Comparison of ENCODE assay signal across 19 cellular contexts in the genomic region with DNA sequence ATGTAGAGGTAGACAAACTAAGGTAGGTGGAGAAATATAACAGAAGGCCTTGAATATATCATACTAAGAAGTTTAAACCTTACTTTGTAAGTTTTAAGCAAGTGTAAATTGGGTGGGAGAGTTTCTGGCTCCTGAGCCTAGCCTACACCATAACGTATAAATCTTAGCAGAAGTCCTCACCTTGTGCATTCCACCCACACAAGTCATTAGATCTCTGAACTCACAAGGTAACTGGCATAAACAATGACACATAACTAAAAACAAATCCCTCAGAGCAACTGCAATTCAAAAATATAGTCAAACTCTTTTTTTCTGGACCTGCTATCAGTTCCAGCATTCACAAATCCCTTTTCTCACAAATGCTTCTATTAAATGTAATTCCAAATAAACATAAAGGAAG. TPM values are rescaled to one million over a fixed set of nuclear protein-coding genes. Genes with fewer than 3 reads are reported as not detected.
DNase-seq lines count a peak whose midpoint lies in the region; ATAC-seq, FAIRE-seq and TF ChIP-seq lines count a peak whose summit lies in the region.
"Had no signal": no experiment of that assay in that cellular context is flagged by ENCODE, and none has a peak within 500 bp of the region (broad histone marks: within the 10 kb centered on the region; RNA-seq: fewer than 3 reads in every experiment).

No MANE protein-coding gene starts in this region.

- no peak overlapping the region for H3K18ac ChIP-seq in IMR-90 (ENCODE audit: low read depth, low read length)

- no peak for TF ChIP-seq RAD21 in IMR-90 (IDR thresholded peaks at IDR 0.05; ENCODE audit: low read length)

- H3K9me3 ChIP-seq in IMR-90 (ENCODE audit: control insufficient read depth, insufficient read depth, low read length) (no peaks in the 10 kb centered on the region), A673 (ENCODE audit: low read depth, low read length, poor library complexity, severe bottlenecking) (no peaks in the 10 kb centered on the region)
- H3K9me3 ChIP-seq: A549, heart right ventricle had no signal

- TF ChIP-seq POLR2A in IMR-90 (IDR thresholded peaks at IDR 0.05; ENCODE audit: low read depth, low read length) = no peak

- peaks cover 43 to 64% of the 10 kb centered on the region in 2 experiments for H3K79me1 ChIP-seq in IMR-90 (ENCODE audit: low read depth in 1 of 2, low read length in 2 of 2)

- no peak overlapping the region for H2AFZ ChIP-seq in IMR-90 (replicated peaks; ENCODE audit: low read length, poor library complexity)

- no peaks in the 10 kb centered on the region for H3K36me3 ChIP-seq in IMR-90 (ENCODE audit: control insufficient read depth, insufficient read depth, low read length)
- no peaks in the 10 kb centered on the region for H3K36me3 ChIP-seq in A673 (ENCODE audit: insufficient read depth, low read length, poor library complexity, severe bottlenecking)
- H3K36me3 ChIP-seq in brain microvascular endothelial cell (replicated peaks) = no peaks in the 10 kb centered on the region
- H3K36me3 ChIP-seq: heart right ventricle had no signal

- no peak for TF ChIP-seq CTCF in IMR-90 (conservative IDR thresholded peaks at IDR 0.05; ENCODE audit: low read depth, low read length)
- TF ChIP-seq CTCF in A673 (conservative IDR thresholded peaks at IDR 0.05; ENCODE audit: low read depth, low read length) = no peak
- no peak for TF ChIP-seq CTCF in brain microvascular endothelial cell (IDR thresholded peaks at IDR 0.05; ENCODE audit: low read depth, low read length, missing control alignments)

- no peak overlapping the region; the same call in 1 of the 2 replicates for H3K4me2 ChIP-seq in IMR-90 (ENCODE audit: low read depth, low read length)
- H3K4me2 ChIP-seq: A549 had no signal

- peaks cover 20% of the 10 kb centered on the region for H3K9me1 ChIP-seq in IMR-90 (ENCODE audit: insufficient read depth, low read length)

- no CpG with 5 or more reads among the region's 1 CpG for WGBS in IMR-90 (ENCODE audit: extremely low coverage in 2 of 2, insufficient read length in 1 of 2), 2 experiments

- BruUV-seq in IMR-90 (replicated peaks; lab: Mats Ljungman, UMichigan) (no TSS peak), A673 (replicated peaks; lab: Mats Ljungman, UMichigan) (no TSS peak)

- ATAC-seq in IMR-90 (ENCODE audit: low read depth) (no peak; the same call in 1 of the 2 replicates), HG03460 (IDR thresholded peaks at IDR 0.05; ENCODE audit: unreplicated experiment) (no peak)
- ATAC-seq: A549, heart right ventricle, Panc1 had no signal

- no peak overlapping the region for H2BK5ac ChIP-seq in IMR-90 (ENCODE audit: low read depth, low read length, poor library complexity, severe bottlenecking)

- DNase-seq in Caki2 (ENCODE audit: low read depth) = peak; percentile 33
- DNase-seq in IMR-90 = peak; percentile 23
- DNase-seq in astrocyte of the hippocampus (ENCODE audit: low read depth, low spot score) = peak; percentile 23
- peak; percentile 46 for DNase-seq in iris pigment epithelial cell (ENCODE audit: low read depth)
- DNase-seq in A673 (ENCODE audit: low spot score) = no peak
- DNase-seq in HTR-8/SVneo (ENCODE audit: insufficient read length, low spot score) = no peak
- DNase-seq in brain microvascular endothelial cell = no peak
- DNase-seq: activated naive CD4-positive, alpha-beta T cell treated with anti-CD3 and anti-CD28 coated beads, Interleukin-2, amount 10 ng/mL, durations not matched to agents 7 days and 5 days; DMS79; heart right ventricle; kidney; NCI-H1048; retina; stimulated activated CD4-positive, alpha-beta T cell treated with anti-CD3 and anti-CD28 coated beads, Interleukin-15, amount 100 ng/mL, for 24 hours had no signal

- H3K23ac ChIP-seq in IMR-90 (ENCODE audit: low read depth, low read length) = no peak overlapping the region

- H3K27ac ChIP-seq in IMR-90 (ENCODE audit: insufficient read depth, low read length) (no peak overlapping the region), A673 (ENCODE audit: low read depth, low read length, poor library complexity, severe bottlenecking) (no peak overlapping the region), brain microvascular endothelial cell (no peak overlapping the region)
- H3K27ac ChIP-seq: A549, C4-2B had no signal

- POLR2A ChIA-PET in IMR-90 (lab: Charles Lee; ENCODE audit: unreplicated experiment) = no interaction called here
- POLR2A ChIA-PET in A673 (lab: Charles Lee; ENCODE audit: low non-redundant PET) = no interaction called here

- in situ Hi-C loops in Caki2 (cut with HindIII; ENCODE audit: low pct_unique_long_range_greater_than_20kb, low sequenced_read_pairs) (no loop called here), IMR-90 (cut with MboI; ENCODE audit: low sequenced_read_pairs) (no loop called here), brain microvascular endothelial cell (cut with HindIII; ENCODE audit: low pct_ligation_motif_present, low sequenced_read_pairs) (no loop called here)

- H4K8ac ChIP-seq in IMR-90 (ENCODE audit: low read depth in 2 of 2, low read length in 2 of 2) = no peak overlapping the region

- H3K4me1 ChIP-seq in IMR-90 (ENCODE audit: control insufficient read depth, insufficient read depth, low read length) (peaks cover 3% of the 10 kb centered on the region; the same call in 1 of the 2 replicates), A673 (ENCODE audit: insufficient read depth, low read length, poor library complexity, severe bottlenecking) (peaks cover 8% of the 10 kb centered on the region)

- H3K9ac ChIP-seq in IMR-90 (ENCODE audit: low read depth, low read length) = no peak overlapping the region

- H2BK120ac ChIP-seq in IMR-90 (ENCODE audit: low read depth, low read length) = no peak overlapping the region

- H3K4me3 ChIP-seq in IMR-90 (ENCODE audit: insufficient read depth, low read depth, low read length) (no peak overlapping the region), A673 (ENCODE audit: low read depth, low read length, poor library complexity, severe bottlenecking) (no peak overlapping the region), brain microvascular endothelial cell (ENCODE audit: low read depth, low read length) (no peak overlapping the region)
- H3K4me3 ChIP-seq: A549, heart right ventricle had no signal

- H3K4ac ChIP-seq in IMR-90 (ENCODE audit: low read depth, low read length) = no peak overlapping the region

- H4K91ac ChIP-seq in IMR-90 (ENCODE audit: insufficient read depth, low read depth, low read length) = no peak overlapping the region

- no peak overlapping the region for H2BK20ac ChIP-seq in IMR-90 (ENCODE audit: low read depth, low read length)

- CTCF ChIA-PET in IMR-90 (lab: Yijun Ruan, JAX) (no interaction called here), A673 (lab: Charles Lee) (no interaction called here)

- peaks cover 48% of the 10 kb centered on the region for H4K20me1 ChIP-seq in IMR-90 (ENCODE audit: insufficient read depth, low read length)

- no peak overlapping the region for H3K56ac ChIP-seq in IMR-90 (ENCODE audit: extremely low read depth, insufficient read depth, low read length)

- no peak overlapping the region for H3K14ac ChIP-seq in IMR-90 (replicated peaks; ENCODE audit: low read depth, low read length)

- dilution Hi-C loops in IMR-90 (cut with HindIII; ENCODE audit: low sequenced_read_pairs, unreplicated experiment) = no loop called here

- no peak for FAIRE-seq in HTR-8/SVneo (lab: Jason Lieb, UNC)
- FAIRE-seq: A549, kidney, urothelium cell line had no signal

- H2BK15ac ChIP-seq in IMR-90 (ENCODE audit: low read depth, low read length) = no peak overlapping the region

- H3K27me3 ChIP-seq in IMR-90 (ENCODE audit: control insufficient read depth, insufficient read depth, low read length) = no peaks in the 10 kb centered on the region
- H3K27me3 ChIP-seq in A673 (replicated peaks; ENCODE audit: insufficient read depth, low read depth, low read length, poor library complexity) = no peaks in the 10 kb centered on the region
- no peaks in the 10 kb centered on the region for H3K27me3 ChIP-seq in brain microvascular endothelial cell (replicated peaks)
- H3K27me3 ChIP-seq: heart right ventricle had no signal

- intact Hi-C loops in IMR-90 (cut with micrococcal nuclease) (no loop called here), A673 (cut with micrococcal nuclease; ENCODE audit: unreplicated experiment) (no loop called here)

- H2AK9ac ChIP-seq in IMR-90 (replicated peaks; ENCODE audit: low read depth, low read length, poor library complexity) = no peak overlapping the region

- no peak overlapping the region for H2AK5ac ChIP-seq in IMR-90 (ENCODE audit: low read depth, low read length)

- H4K5ac ChIP-seq in IMR-90 (ENCODE audit: low read depth, low read length) = no peak overlapping the region

TF ChIP-seq in IMR-90, 13 proteins besides CTCF, POLR2A, EP300 and RAD21:
- TF ChIP-seq BHLHE40 (IDR thresholded peaks at IDR 0.05; ENCODE audit: low read depth, low read length) = no peak
- TF ChIP-seq RCOR1 (IDR thresholded peaks at IDR 0.05; ENCODE audit: insufficient replicate concordance, low read length) = no peak

RNA-seq across cellular contexts. Expression of gene REV1, which starts 9.4 kb away (rescaled TPM):
- total RNA-seq in Caki2 (2014; rRNA removed; shearing (Covaris generic); ENCODE audit: low replicate concordance) = 16.2 and 33.9 TPM in 2 replicates
- total RNA-seq in IMR-90 (2012; rRNA removed) (25.8 and 30.1 TPM in 2 replicates), A673 (2021) (38.1 and 41.2 TPM in 2 replicates)
- 12.3 and 13.4 TPM in 2 replicates for polyA plus RNA-seq in IMR-90 (2012; rRNA removed)
- polyA plus RNA-seq in IMR-90 (2012; cell fraction: cytosol; rRNA removed) = 2.2 and 2.5 TPM in 2 replicates
- 10.8 and 81.4 TPM in 2 replicates for polyA plus RNA-seq in IMR-90 (2012; cell fraction: nucleus; rRNA removed; ENCODE audit: low replicate concordance)

Comparison
In these comparisons a context has a peak if more than half of its experiments do, and no peak if none do; other contexts are left out.
1. DNase-seq: peak in Caki2 (single experiment), IMR-90 (single experiment), astrocyte of the hippocampus (single experiment) and iris pigment epithelial cell (single experiment); none in A673 (single experiment), HTR-8/SVneo (single experiment) and brain microvascular endothelial cell (single experiment).